In the genomic region with DNA sequence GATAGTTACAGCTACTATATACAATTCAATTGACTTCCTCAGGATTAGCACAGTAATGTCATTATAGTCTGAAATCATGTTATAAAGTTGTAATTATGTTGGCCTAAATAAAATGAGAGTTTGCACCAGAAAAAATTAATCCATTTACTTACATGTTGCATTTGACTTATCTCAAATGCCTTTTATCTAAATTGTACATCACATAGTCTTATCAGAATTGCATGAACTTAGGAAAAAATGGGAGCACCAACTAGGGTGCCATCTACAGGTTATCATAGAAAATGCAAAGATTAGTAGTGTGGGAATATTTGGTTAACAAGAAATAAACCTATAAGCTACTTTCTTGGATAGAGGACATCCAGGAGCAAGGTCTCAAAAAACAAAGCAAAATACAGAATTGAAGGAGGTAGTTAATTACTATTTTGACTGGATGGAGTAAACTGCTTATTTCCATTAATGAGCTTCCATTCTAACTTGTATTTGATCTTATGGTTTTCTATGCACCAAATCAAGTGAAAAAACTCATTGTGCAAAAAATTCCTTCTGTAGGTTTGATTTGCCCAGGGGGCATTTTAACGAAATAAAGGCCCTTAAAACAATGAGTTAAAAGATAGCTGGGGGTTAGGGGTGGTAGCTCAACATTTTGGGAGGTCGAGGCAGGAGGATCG, we compare ENCODE assay signal across 9 cellular contexts.
DNase-seq lines count a peak whose midpoint lies in the region; ATAC-seq, FAIRE-seq and TF ChIP-seq lines count a peak whose summit lies in the region.
"Had no signal": no experiment of that assay in that cellular context is flagged by ENCODE, and none has a peak within 500 bp of the region (broad histone marks: within the 10 kb centered on the region; RNA-seq: fewer than 3 reads in every experiment).

No MANE protein-coding gene starts in this region.

- dilution Hi-C loops in endothelial cell of umbilical vein (cut with MboI; ENCODE audit: extremely low pct_ligation_motif_present, low sequenced_read_pairs): no loop called here

- H3K36me3 Mint-ChIP-seq in Caco-2 (ENCODE audit: insufficient read depth, unreplicated experiment): no peaks in the 10 kb centered on the region
- H3K36me3 Mint-ChIP-seq: brain had no signal

- CTCF ChIA-PET in endothelial cell of umbilical vein (lab: Charles Lee) (interaction anchor here (0.6 to 3.8 kb wide), 24 partner anchors 10 to 821 kb away, joined by 3 to 98 read pairs (median 4); no protein-coding TSS in a partner anchor), Caco-2 (lab: Charles Lee) (interaction anchor here (1.8 kb wide), 1 partner anchor 36 kb away, joined by 10 read pairs; no protein-coding TSS in a partner anchor)

- H3K27me3 Mint-ChIP-seq in Caco-2 (ENCODE audit: insufficient read depth, unreplicated experiment): peaks cover 9% of the 10 kb centered on the region

- no peaks in the 10 kb centered on the region for H3K36me3 ChIP-seq in endothelial cell of umbilical vein (ENCODE audit: control insufficient read depth in 2 of 2, extremely low read depth in 1 of 2, insufficient read depth in 2 of 2, low read length in 2 of 2)
- H3K36me3 ChIP-seq in Caco-2 (ENCODE audit: control insufficient read depth, insufficient read depth, low read length): no peaks in the 10 kb centered on the region

- H3K4me1 ChIP-seq in endothelial cell of umbilical vein (ENCODE audit: control insufficient read depth, extremely low read depth, insufficient read depth, low read length): no peaks in the 10 kb centered on the region
- no peaks in the 10 kb centered on the region for H3K4me1 ChIP-seq in Caco-2

- peak; percentile 42 for FAIRE-seq in endothelial cell of umbilical vein (lab: Jason Lieb, UNC)

- no peaks in the 10 kb centered on the region for H3K9me3 ChIP-seq in endothelial cell of umbilical vein (replicated peaks; ENCODE audit: control insufficient read depth, insufficient read depth, low read length)
- H3K9me3 ChIP-seq in Caco-2: 0 out of 2 replicates have a peak, but pooled peaks cover 10% of the 10 kb centered on the region

- BruUV-seq in endothelial cell of umbilical vein (replicated peaks; lab: Mats Ljungman, UMichigan) (no TSS peak), Caco-2 (replicated peaks; lab: Mats Ljungman, UMichigan) (no TSS peak)

- H3K4me2 ChIP-seq in endothelial cell of umbilical vein (ENCODE audit: insufficient read depth, low read length): no peak overlapping the region

- H3K9me3 Mint-ChIP-seq in Caco-2 (ENCODE audit: unreplicated experiment): peaks cover 18% of the 10 kb centered on the region

- DNase-seq in NCI-H2107 treated with DMSO at 0.1 percent for 48 hours (lab: John Stamatoyannopoulos, UW; ENCODE audit: unreplicated experiment): peak; percentile 6
- DNase-seq in NCI-H2107 (lab: John Stamatoyannopoulos, UW): no peak
- DNase-seq in NCI-H748 (lab: John Stamatoyannopoulos, UW; ENCODE audit: unreplicated experiment): peak; percentile 11
- DNase-seq in endothelial cell of umbilical vein (ENCODE audit: low read depth, low spot score): peak; percentile 28
- DNase-seq in retina: peak; percentile 20
- no peak for DNase-seq in Caco-2

- H4K20me1 ChIP-seq in endothelial cell of umbilical vein (replicated peaks; ENCODE audit: control insufficient read depth, extremely low read depth, insufficient read depth, low read length): no peaks in the 10 kb centered on the region

- H3K9me1 ChIP-seq in endothelial cell of umbilical vein (replicated peaks; ENCODE audit: control insufficient read depth, extremely low read depth, insufficient read depth, low read length): no peaks in the 10 kb centered on the region

- H3K27ac ChIP-seq in endothelial cell of umbilical vein (ENCODE audit: insufficient read depth, low read depth, low read length): no peak overlapping the region

- no peak overlapping the region for H3K4me3 Mint-ChIP-seq in Caco-2 (ENCODE audit: unreplicated experiment)
- H3K4me3 Mint-ChIP-seq: brain had no signal

- peak; percentile 16 to 32 for TF ChIP-seq CTCF in endothelial cell of umbilical vein (IDR thresholded peaks at IDR 0.05; ENCODE audit: extremely low read depth in 1 of 2, insufficient read depth in 1 of 2, low read depth in 1 of 2, low read length in 2 of 2)
- peak in 1 of 2 experiments; percentile 19 for TF ChIP-seq CTCF in Caco-2 (IDR thresholded peaks at IDR 0.05; ENCODE audit: insufficient read depth in 1 of 2, low read depth in 1 of 2, low read length in 1 of 2, severe bottlenecking in 1 of 2, unreplicated experiment in 1 of 2)

- TF ChIP-seq POLR2A in endothelial cell of umbilical vein (IDR thresholded peaks at IDR 0.05; ENCODE audit: low read depth, low read length): no peak

- H3K4me1 Mint-ChIP-seq in Caco-2 (ENCODE audit: low read depth, unreplicated experiment): no peaks in the 10 kb centered on the region
- H3K4me1 Mint-ChIP-seq: brain had no signal

- no peak overlapping the region for H3K9ac ChIP-seq in endothelial cell of umbilical vein (replicated peaks; ENCODE audit: extremely low read depth, insufficient read depth, low read length)

- no peak overlapping the region for H2AFZ ChIP-seq in endothelial cell of umbilical vein (ENCODE audit: low read depth, low read length)

- H3K4me3 ChIP-seq in endothelial cell of umbilical vein (replicated peaks in 1 of 3; ENCODE audit: insufficient read depth in 1 of 3, low read depth in 1 of 3, low read length in 3 of 3): no peak overlapping the region
- no peak overlapping the region for H3K4me3 ChIP-seq in Caco-2 (ENCODE audit: low read depth, low read length)

- intact Hi-C loops in endothelial cell of umbilical vein (cut with micrococcal nuclease) (loop anchor here (1.0 to 5.0 kb wide), 2 partner anchors 37 to 696 kb away; no protein-coding TSS in a partner anchor), Caco-2 (cut with micrococcal nuclease; ENCODE audit: unreplicated experiment) (no loop called here)

- ATAC-seq in HG02973 (IDR thresholded peaks at IDR 0.05; ENCODE audit: unreplicated experiment) (no peak), GM21825 (IDR thresholded peaks at IDR 0.05; ENCODE audit: unreplicated experiment) (no peak)

- POLR2A ChIA-PET in endothelial cell of umbilical vein (lab: Charles Lee): no interaction called here
- POLR2A ChIA-PET in Caco-2 (lab: Charles Lee): no interaction called here

- H3K27ac Mint-ChIP-seq in Caco-2 (ENCODE audit: unreplicated experiment): no peak overlapping the region

- H3K27me3 ChIP-seq in endothelial cell of umbilical vein (ENCODE audit: control insufficient read depth in 2 of 2, insufficient read depth in 2 of 2, low read length in 2 of 2) (peaks cover 0 to 3% of the 10 kb centered on the region in 2 experiments), Caco-2 (replicated peaks; ENCODE audit: control insufficient read depth, insufficient read depth, low read length) (no peaks in the 10 kb centered on the region)

- H3K79me2 ChIP-seq in endothelial cell of umbilical vein (ENCODE audit: control insufficient read depth, insufficient read depth, low read length): no peaks in the 10 kb centered on the region

TF ChIP-seq in endothelial cell of umbilical vein, 7 proteins besides CTCF, POLR2A, EP300 and RAD21:
- no peak for TF ChIP-seq EZH2 (IDR thresholded peaks at IDR 0.05; ENCODE audit: borderline replicate concordance, low read depth, low read length, severe bottlenecking)
- no peak for TF ChIP-seq POLR2AphosphoS5 (IDR thresholded peaks at IDR 0.05; ENCODE audit: insufficient read depth, low read depth, low read length)
- TF ChIP-seq, protein P1, sequence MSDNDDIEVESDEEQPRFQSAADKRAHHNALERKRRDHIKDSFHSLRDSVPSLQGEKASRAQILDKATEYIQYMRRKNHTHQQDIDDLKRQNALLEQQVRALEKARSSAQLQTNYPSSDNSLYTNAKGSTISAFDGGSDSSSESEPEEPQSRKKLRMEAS (IDR thresholded peaks at IDR 0.05; ENCODE audit: insufficient read depth, insufficient read length): no peak
- TF ChIP-seq MYC (IDR thresholded peaks at IDR 0.05; ENCODE audit: low read depth, low read length): no peak
- no peak for TF ChIP-seq FOS (IDR thresholded peaks at IDR 0.05; ENCODE audit: borderline replicate concordance, insufficient read depth, low read length)
- TF ChIP-seq JUN (IDR thresholded peaks at IDR 0.05; ENCODE audit: borderline replicate concordance, insufficient read depth, insufficient read length, low read depth): no peak
- no peak for TF ChIP-seq GATA2 (IDR thresholded peaks at IDR 0.05; ENCODE audit: insufficient read depth, insufficient read length, low read depth, low read length)

Comparison
In these comparisons a context has a peak if more than half of its experiments do, and no peak if none do; other contexts are left out.
1. DNase-seq: peak in NCI-H2107 treated with DMSO at 0.1 percent for 48 hours (single experiment), NCI-H748 (single experiment), endothelial cell of umbilical vein (single experiment) and retina (single experiment); none in NCI-H2107 (single experiment) and Caco-2 (0 of 2).